ENCODE assay signal across 1 cellular context in genomic region chr3:101725192-101725889, GRCh38.
TF ChIP-seq lines count a peak whose summit lies in the region.

No MANE protein-coding gene starts in this region.

TF ChIP-seq in liver, 16 proteins besides CTCF, POLR2A, EP300 and RAD21 (continued from another document):
- TF ChIP-seq ZBTB33 (IDR thresholded peaks at IDR 0.05) (no peak), ATF3 (IDR thresholded peaks at IDR 0.05) (no peak)
